Comparison of ENCODE assay signal across 34 cellular contexts in genomic region chr7:83038787-83039186, GRCh38.
"Had no signal": no experiment of that assay in that cellular context is flagged by ENCODE, and none has a peak within 500 bp of the region (broad histone marks: within the 10 kb centered on the region; RNA-seq: fewer than 3 reads in every experiment).

No MANE protein-coding gene starts in this region.

- H3K4me2 ChIP-seq: smooth muscle cell had no signal

- H3K4me3 ChIP-seq: gastroesophageal sphincter, ovary, prostate gland, sigmoid colon, smooth muscle cell, stomach, thyroid gland, upper lobe of left lung, vagina had no signal

- H3K36me3 ChIP-seq: gastroesophageal sphincter, neutrophil, ovary, prostate gland, sigmoid colon, stomach, thyroid gland, upper lobe of left lung, vagina, WERI-Rb-1 had no signal

- ATAC-seq: activated CD8-positive, alpha-beta T cell treated with anti-CD3 and anti-CD28 coated beads for 36 hours; activated naive CD8-positive, alpha-beta T cell treated with anti-CD3 and anti-CD28 coated beads, Interleukin-2, amount 50 U/mL, for 24 hours; activated T-cell treated with anti-CD3 and anti-CD28 coated beads, Interleukin-2, amount 50 U/mL, for 4 hours; gastroesophageal sphincter; left colon; stimulated activated memory B cell treated with anti-CD40 and anti-IgM and Interleukin-4, amounts not matched to agents 10 μg/mL and 1 μg/mL and 100 μg/mL, for 72 hours had no signal

- H3K27ac ChIP-seq: epithelial cell of prostate, gastroesophageal sphincter, neutrophil, ovary, prostate gland, sigmoid colon, stomach, thyroid gland, upper lobe of left lung, vagina, WERI-Rb-1 had no signal

- H3K4me1 ChIP-seq: gastroesophageal sphincter, prostate gland, sigmoid colon, stomach, thyroid gland, upper lobe of left lung, vagina had no signal

- H3K27me3 ChIP-seq: gastroesophageal sphincter, neutrophil, ovary, sigmoid colon, stomach, thyroid gland, upper lobe of left lung, vagina had no signal

- DNase-seq: activated CD4-positive, alpha-beta T cell treated with anti-CD3 and anti-CD28 coated beads, Interleukin-2, amount 10 ng/mL, durations not matched to agents 24 days and 14 days; activated CD4-positive, CD25-positive, alpha-beta regulatory T cell treated with anti-CD3 and anti-CD28 coated beads, Interleukin-2, amount 50 U/mL, for 72 hours; activated CD8-positive, alpha-beta T cell treated with anti-CD3 and anti-CD28 coated beads for 36 hours; activated naive CD8-positive, alpha-beta T cell treated with anti-CD3 and anti-CD28 coated beads, Interleukin-2, amount 50 U/mL, for 24 hours; activated T-cell treated with anti-CD3 and anti-CD28 coated beads, Interleukin-2, amount 50 U/mL, for 4 hours; aorta; caudate nucleus; dermis blood vessel endothelial cell; effector CD8-positive, alpha-beta T cell; head of caudate nucleus; hippocampal formation; kidney; left colon; mammary epithelial cell; naive B cell; nephron progenitor cell; ovary; sigmoid colon; stimulated activated CD4-positive, alpha-beta T cell treated with anti-CD3 and anti-CD28 coated beads, Interleukin-1b, Interleukin-23, amount 100 ng/mL, for 48 hours; stimulated activated CD4-positive, alpha-beta T cell treated with anti-CD3 and anti-CD28 coated beads, Interleukin-4, amount 100 ng/mL, for 4 hours; stimulated activated CD8-positive, alpha-beta memory T cell treated with anti-CD3 and anti-CD28 coated beads, Interleukin-4, amount 100 ng/mL, for 48 hours; stomach; thyroid gland; upper lobe of left lung; WERI-Rb-1 had no signal

- FAIRE-seq: endometrium, kidney, TTC549 had no signal

- H3K9me3 ChIP-seq: gastroesophageal sphincter, neutrophil, ovary, prostate gland, sigmoid colon, stomach, thyroid gland, upper lobe of left lung, vagina had no signal
